1 cellular context compared by ENCODE assay signal in genomic region chr19:35986664-35987570, GRCh38.
A peak's percentile ranks its signal among the peaks of the same experiment; 100 is the strongest.
TF ChIP-seq lines count a peak whose summit lies in the region.

No MANE protein-coding gene starts in this region.

TF ChIP-seq in K562, 482 proteins besides CTCF, POLR2A, EP300 and RAD21:
- no peak for TF ChIP-seq BCOR (IDR thresholded peaks at IDR 0.05)
- TF ChIP-seq, protein P1, sequence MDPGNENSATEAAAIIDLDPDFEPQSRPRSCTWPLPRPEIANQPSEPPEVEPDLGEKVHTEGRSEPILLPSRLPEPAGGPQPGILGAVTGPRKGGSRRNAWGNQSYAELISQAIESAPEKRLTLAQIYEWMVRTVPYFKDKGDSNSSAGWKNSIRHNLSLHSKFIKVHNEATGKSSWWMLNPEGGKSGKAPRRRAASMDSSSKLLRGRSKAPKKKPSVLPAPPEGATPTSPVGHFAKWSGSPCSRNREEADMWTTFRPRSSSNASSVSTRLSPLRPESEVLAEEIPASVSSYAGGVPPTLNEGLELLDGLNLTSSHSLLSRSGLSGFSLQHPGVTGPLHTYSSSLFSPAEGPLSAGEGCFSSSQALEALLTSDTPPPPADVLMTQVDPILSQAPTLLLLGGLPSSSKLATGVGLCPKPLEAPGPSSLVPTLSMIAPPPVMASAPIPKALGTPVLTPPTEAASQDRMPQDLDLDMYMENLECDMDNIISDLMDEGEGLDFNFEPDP (CRISPR knock-in tag; IDR thresholded peaks at IDR 0.05), result no peak
- TF ChIP-seq ZNF311 (CRISPR knock-in tag; IDR thresholded peaks at IDR 0.05), result no peak
- no peak for TF ChIP-seq ZNF24 (IDR thresholded peaks at IDR 0.05)
- TF ChIP-seq, protein P2, sequence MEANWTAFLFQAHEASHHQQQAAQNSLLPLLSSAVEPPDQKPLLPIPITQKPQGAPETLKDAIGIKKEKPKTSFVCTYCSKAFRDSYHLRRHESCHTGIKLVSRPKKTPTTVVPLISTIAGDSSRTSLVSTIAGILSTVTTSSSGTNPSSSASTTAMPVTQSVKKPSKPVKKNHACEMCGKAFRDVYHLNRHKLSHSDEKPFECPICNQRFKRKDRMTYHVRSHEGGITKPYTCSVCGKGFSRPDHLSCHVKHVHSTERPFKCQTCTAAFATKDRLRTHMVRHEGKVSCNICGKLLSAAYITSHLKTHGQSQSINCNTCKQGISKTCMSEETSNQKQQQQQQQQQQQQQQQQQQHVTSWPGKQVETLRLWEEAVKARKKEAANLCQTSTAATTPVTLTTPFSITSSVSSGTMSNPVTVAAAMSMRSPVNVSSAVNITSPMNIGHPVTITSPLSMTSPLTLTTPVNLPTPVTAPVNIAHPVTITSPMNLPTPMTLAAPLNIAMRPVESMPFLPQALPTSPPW (CRISPR knock-in tag; IDR thresholded peaks at IDR 0.05), result 0 out of 2 replicates have a peak, but pooled peaks have one; percentile 44
- TF ChIP-seq EGR1 (conservative IDR thresholded peaks at IDR 0.05), result peak; percentile 16; the same call in 1 of the 2 replicates
- peak; percentile 41 to 51; a peak in 3 of 4 replicates for TF ChIP-seq NRF1 (conservative IDR thresholded peaks at IDR 0.05 in 1 of 2, IDR thresholded peaks at IDR 0.05 in 1 of 2)
- TF ChIP-seq, protein P3, sequence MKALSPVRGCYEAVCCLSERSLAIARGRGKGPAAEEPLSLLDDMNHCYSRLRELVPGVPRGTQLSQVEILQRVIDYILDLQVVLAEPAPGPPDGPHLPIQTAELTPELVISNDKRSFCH (CRISPR knock-in tag; IDR thresholded peaks at IDR 0.05), result no peak
- TF ChIP-seq, protein P3 (tag; IDR thresholded peaks at IDR 0.05), result no peak
- TF ChIP-seq CTBP1 (IDR thresholded peaks at IDR 0.05; ENCODE audit: borderline replicate concordance), result no peak
- TF ChIP-seq, protein P4, sequence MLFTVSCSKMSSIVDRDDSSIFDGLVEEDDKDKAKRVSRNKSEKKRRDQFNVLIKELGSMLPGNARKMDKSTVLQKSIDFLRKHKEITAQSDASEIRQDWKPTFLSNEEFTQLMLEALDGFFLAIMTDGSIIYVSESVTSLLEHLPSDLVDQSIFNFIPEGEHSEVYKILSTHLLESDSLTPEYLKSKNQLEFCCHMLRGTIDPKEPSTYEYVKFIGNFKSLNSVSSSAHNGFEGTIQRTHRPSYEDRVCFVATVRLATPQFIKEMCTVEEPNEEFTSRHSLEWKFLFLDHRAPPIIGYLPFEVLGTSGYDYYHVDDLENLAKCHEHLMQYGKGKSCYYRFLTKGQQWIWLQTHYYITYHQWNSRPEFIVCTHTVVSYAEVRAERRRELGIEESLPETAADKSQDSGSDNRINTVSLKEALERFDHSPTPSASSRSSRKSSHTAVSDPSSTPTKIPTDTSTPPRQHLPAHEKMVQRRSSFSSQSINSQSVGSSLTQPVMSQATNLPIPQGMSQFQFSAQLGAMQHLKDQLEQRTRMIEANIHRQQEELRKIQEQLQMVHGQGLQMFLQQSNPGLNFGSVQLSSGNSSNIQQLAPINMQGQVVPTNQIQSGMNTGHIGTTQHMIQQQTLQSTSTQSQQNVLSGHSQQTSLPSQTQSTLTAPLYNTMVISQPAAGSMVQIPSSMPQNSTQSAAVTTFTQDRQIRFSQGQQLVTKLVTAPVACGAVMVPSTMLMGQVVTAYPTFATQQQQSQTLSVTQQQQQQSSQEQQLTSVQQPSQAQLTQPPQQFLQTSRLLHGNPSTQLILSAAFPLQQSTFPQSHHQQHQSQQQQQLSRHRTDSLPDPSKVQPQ (CRISPR knock-in tag; IDR thresholded peaks at IDR 0.05; ENCODE audit: borderline replicate concordance), result no peak
- no peak for TF ChIP-seq ZNF3 (CRISPR knock-in tag; IDR thresholded peaks at IDR 0.05)
- 0 out of 4 replicates have a peak, but pooled peaks of 1 of the 2 experiments have one; percentile 21 for TF ChIP-seq HDAC1 (IDR thresholded peaks at IDR 0.05)
